7 cellular contexts compared by ENCODE assay signal in the genomic region with DNA sequence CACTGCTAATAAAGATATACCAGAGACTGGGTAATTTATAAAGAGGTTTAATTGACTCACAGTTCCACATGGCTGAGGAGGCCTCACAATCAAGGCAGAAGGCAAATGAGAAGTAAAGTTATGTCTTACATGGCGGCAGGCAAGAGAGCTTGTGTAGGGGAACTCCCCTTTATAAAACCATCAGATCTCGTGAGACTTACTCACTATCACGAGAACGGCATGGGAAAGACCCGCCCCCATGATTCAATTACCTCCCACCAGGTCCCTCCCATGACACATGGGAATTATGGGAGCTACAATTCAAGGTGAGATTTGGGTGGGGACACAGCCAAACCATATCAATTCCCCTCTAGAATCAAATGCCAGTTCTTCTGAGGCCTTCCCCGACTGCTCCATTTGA.
A peak's percentile ranks its signal among the peaks of the same experiment; 100 is the strongest.
DNase-seq lines count a peak whose midpoint lies in the region; ATAC-seq and TF ChIP-seq lines count a peak whose summit lies in the region.
"Not testable (repeated sequence)": the region's sequence is repeated elsewhere in the genome, so short reads cannot be mapped to it uniquely, and the experiment has no call there.

No MANE protein-coding gene starts in this region.

- H3K27ac Mint-ChIP-seq in CD8-positive, alpha-beta memory T cell: peak overlapping the region; percentile 93 to 98 (median 96)
- H3K27ac Mint-ChIP-seq in activated B cell treated with CpG ODN at 0.5 μM for 24 hours: peak overlapping the region; percentile 71
- H3K27ac Mint-ChIP-seq in activated T-cell treated with anti-CD3 and anti-CD28 coated beads, Interleukin-2, amount 50 U/mL, for 24 hours: peak overlapping the region; percentile 96
- H3K27ac Mint-ChIP-seq in activated naive CD8-positive, alpha-beta T cell: peak overlapping the region; percentile 99
- peak overlapping the region; percentile 71 for H3K27ac Mint-ChIP-seq in endothelial cell (ENCODE audit: unreplicated experiment)
- peak overlapping the region; percentile 11 to 100 (median 82) for H3K27ac Mint-ChIP-seq in naive thymus-derived CD8-positive, alpha-beta T cell
- peak overlapping the region; percentile 72 for H3K27ac Mint-ChIP-seq in stimulated activated naive B cell treated with anti-CD40 and anti-IgM and Interleukin-4, amounts not matched to agents 10 μg/mL and 1 μg/mL and 100 μg/mL, for 72 hours

- not testable (repeated sequence) for ATAC-seq in activated B cell treated with CpG ODN at 0.5 μM for 24 hours (ENCODE audit: low read depth); naive thymus-derived CD8-positive, alpha-beta T cell; stimulated activated naive B cell treated with anti-CD40 and anti-IgM and Interleukin-4, amounts not matched to agents 10 μg/mL and 1 μg/mL and 100 μg/mL, for 72 hours (replicated peaks)

- H3K4me1 ChIP-seq in CD8-positive, alpha-beta memory T cell (ENCODE audit: insufficient read depth, low read length): peaks cover 74% of the 10 kb centered on the region

- H3K36me3 ChIP-seq in CD8-positive, alpha-beta memory T cell (ENCODE audit: insufficient read depth, low read length): not testable (repeated sequence)

- H3K9me3 Mint-ChIP-seq in CD8-positive, alpha-beta memory T cell; activated B cell treated with CpG ODN at 0.5 μM for 24 hours; activated naive CD8-positive, alpha-beta T cell (ENCODE audit: low read depth); endothelial cell (ENCODE audit: unreplicated experiment); naive thymus-derived CD8-positive, alpha-beta T cell: not testable (repeated sequence)
- H3K9me3 Mint-ChIP-seq in activated T-cell treated with anti-CD3 and anti-CD28 coated beads, Interleukin-2, amount 50 U/mL, for 24 hours: peaks cover 13% of the 10 kb centered on the region
- H3K9me3 Mint-ChIP-seq in stimulated activated naive B cell treated with anti-CD40 and anti-IgM and Interleukin-4, amounts not matched to agents 10 μg/mL and 1 μg/mL and 100 μg/mL, for 72 hours: peaks cover 9 to 12% of the 10 kb centered on the region in 2 donors

- H3K4me3 Mint-ChIP-seq in CD8-positive, alpha-beta memory T cell: peak overlapping the region in 6 of 7 donors; percentile 48 to 85 (median 72)
- H3K4me3 Mint-ChIP-seq in activated B cell treated with CpG ODN at 0.5 μM for 24 hours; activated naive CD8-positive, alpha-beta T cell; endothelial cell (ENCODE audit: unreplicated experiment); stimulated activated naive B cell treated with anti-CD40 and anti-IgM and Interleukin-4, amounts not matched to agents 10 μg/mL and 1 μg/mL and 100 μg/mL, for 72 hours: not testable (repeated sequence)
- peak overlapping the region; percentile 28 for H3K4me3 Mint-ChIP-seq in activated T-cell treated with anti-CD3 and anti-CD28 coated beads, Interleukin-2, amount 50 U/mL, for 24 hours
- H3K4me3 Mint-ChIP-seq in naive thymus-derived CD8-positive, alpha-beta T cell: peak overlapping the region in 6 of 10 donors; percentile 26 to 49 (median 35)

- CTCF ChIA-PET in CD8-positive, alpha-beta memory T cell (lab: Charles Lee); activated B cell treated with CpG ODN at 0.5 μM for 24 hours (lab: Charles Lee): not testable (repeated sequence)

- H3K27me3 Mint-ChIP-seq in CD8-positive, alpha-beta memory T cell; activated B cell treated with CpG ODN at 0.5 μM for 24 hours; activated T-cell treated with anti-CD3 and anti-CD28 coated beads, Interleukin-2, amount 50 U/mL, for 24 hours; activated naive CD8-positive, alpha-beta T cell; naive thymus-derived CD8-positive, alpha-beta T cell; stimulated activated naive B cell treated with anti-CD40 and anti-IgM and Interleukin-4, amounts not matched to agents 10 μg/mL and 1 μg/mL and 100 μg/mL, for 72 hours: not testable (repeated sequence)
- peaks cover 23% of the 10 kb centered on the region for H3K27me3 Mint-ChIP-seq in endothelial cell (ENCODE audit: unreplicated experiment)

- H3K4me3 ChIP-seq in CD8-positive, alpha-beta memory T cell (ENCODE audit: low read length): not testable (repeated sequence)

- not testable (repeated sequence) for TF ChIP-seq CTCF in activated B cell treated with CpG ODN at 0.5 μM for 24 hours (IDR thresholded peaks at IDR 0.05); endothelial cell (IDR thresholded peaks at IDR 0.05; ENCODE audit: unreplicated experiment)

- intact Hi-C loops in activated B cell treated with CpG ODN at 0.5 μM for 24 hours (cut with micrococcal nuclease): not testable (repeated sequence)

- not testable (repeated sequence) for H3K9me3 ChIP-seq in CD8-positive, alpha-beta memory T cell (ENCODE audit: low read length)

- not testable (repeated sequence) for H3K27ac ChIP-seq in CD8-positive, alpha-beta memory T cell (ENCODE audit: low read depth, low read length)

- H3K36me3 Mint-ChIP-seq in CD8-positive, alpha-beta memory T cell: peaks cover 16 to 42% (median 19%) of the 10 kb centered on the region in 3 donors
- H3K36me3 Mint-ChIP-seq in activated B cell treated with CpG ODN at 0.5 μM for 24 hours (ENCODE audit: low read depth) (peaks cover 28% of the 10 kb centered on the region), endothelial cell (ENCODE audit: low read depth, unreplicated experiment) (peaks cover 67% of the 10 kb centered on the region)
- peaks cover 50% of the 10 kb centered on the region for H3K36me3 Mint-ChIP-seq in activated T-cell treated with anti-CD3 and anti-CD28 coated beads, Interleukin-2, amount 50 U/mL, for 24 hours (ENCODE audit: low read depth)
- peaks cover 23% of the 10 kb centered on the region for H3K36me3 Mint-ChIP-seq in activated naive CD8-positive, alpha-beta T cell
- peaks cover 8 to 27% (median 15%) of the 10 kb centered on the region in 3 donors for H3K36me3 Mint-ChIP-seq in naive thymus-derived CD8-positive, alpha-beta T cell
- peaks cover 38 to 46% of the 10 kb centered on the region in 2 donors for H3K36me3 Mint-ChIP-seq in stimulated activated naive B cell treated with anti-CD40 and anti-IgM and Interleukin-4, amounts not matched to agents 10 μg/mL and 1 μg/mL and 100 μg/mL, for 72 hours

- H3K4me1 Mint-ChIP-seq in CD8-positive, alpha-beta memory T cell: peaks cover 92 to 100% (median 95%) of the 10 kb centered on the region in 3 donors
- peaks cover 95% of the 10 kb centered on the region for H3K4me1 Mint-ChIP-seq in activated B cell treated with CpG ODN at 0.5 μM for 24 hours
- H3K4me1 Mint-ChIP-seq in activated T-cell treated with anti-CD3 and anti-CD28 coated beads, Interleukin-2, amount 50 U/mL, for 24 hours (ENCODE audit: low read depth): peaks cover 84% of the 10 kb centered on the region
- H3K4me1 Mint-ChIP-seq in activated naive CD8-positive, alpha-beta T cell (ENCODE audit: low read depth): peaks cover 91% of the 10 kb centered on the region
- H3K4me1 Mint-ChIP-seq in endothelial cell (ENCODE audit: unreplicated experiment): peaks cover 83% of the 10 kb centered on the region
- peaks cover 44 to 99% (median 89%) of the 10 kb centered on the region in 4 donors for H3K4me1 Mint-ChIP-seq in naive thymus-derived CD8-positive, alpha-beta T cell
- H3K4me1 Mint-ChIP-seq in stimulated activated naive B cell treated with anti-CD40 and anti-IgM and Interleukin-4, amounts not matched to agents 10 μg/mL and 1 μg/mL and 100 μg/mL, for 72 hours: peaks cover 64 to 86% of the 10 kb centered on the region in 2 donors

- peak in 1 of 5 donors; percentile 38 for DNase-seq in CD8-positive, alpha-beta memory T cell
- not testable (repeated sequence) for DNase-seq in activated B cell treated with CpG ODN at 0.5 μM for 24 hours; activated T-cell treated with anti-CD3 and anti-CD28 coated beads, Interleukin-2, amount 50 U/mL, for 24 hours; endothelial cell (ENCODE audit: low spot score); naive thymus-derived CD8-positive, alpha-beta T cell; stimulated activated naive B cell treated with anti-CD40 and anti-IgM and Interleukin-4, amounts not matched to agents 10 μg/mL and 1 μg/mL and 100 μg/mL, for 72 hours

- not testable (repeated sequence) for H3K27me3 ChIP-seq in CD8-positive, alpha-beta memory T cell (ENCODE audit: insufficient read depth, low read length, poor library complexity, severe bottlenecking)

- POLR2A ChIA-PET in CD8-positive, alpha-beta memory T cell (lab: Charles Lee): interaction anchor here (1.0 to 1.7 kb wide), 2 partner anchors 62 to 70 kb away, joined by 3 to 4 read pairs; no protein-coding TSS in a partner anchor
- POLR2A ChIA-PET in activated B cell treated with CpG ODN at 0.5 μM for 24 hours (lab: Charles Lee): interaction anchor here (1.1 kb wide), 1 partner anchor 32 kb away, joined by 4 read pairs; no protein-coding TSS in a partner anchor
- POLR2A ChIA-PET in naive thymus-derived CD8-positive, alpha-beta T cell (lab: Charles Lee): interaction anchor here (1.2 to 6.6 kb wide), 3 partner anchors 13 to 70 kb away, joined by 3 to 46 read pairs (median 3); partner anchors contain the start of gene PREX1
